Comparison of ENCODE assay signal across 24 cellular contexts in genomic region chr4:122360754-122361153, GRCh38.
DNase-seq lines count a peak whose midpoint lies in the region; ATAC-seq lines count a peak whose summit lies in the region.
"Had no signal": no experiment of that assay in that cellular context is flagged by ENCODE, and none has a peak within 500 bp of the region (broad histone marks: within the 10 kb centered on the region; RNA-seq: fewer than 3 reads in every experiment).

No MANE protein-coding gene starts in this region.

- ATAC-seq in GM18502 (IDR thresholded peaks at IDR 0.05; ENCODE audit: poor library complexity, unreplicated experiment) (peak; percentile 69), HG02571 (IDR thresholded peaks at IDR 0.05; ENCODE audit: unreplicated experiment) (peak; percentile 61), HG03378 (IDR thresholded peaks at IDR 0.05; ENCODE audit: unreplicated experiment) (peak; percentile 64)
- ATAC-seq: CD8-positive, alpha-beta T cell; HepG2; SK-N-SH treated with all-trans-retinoic acid at 6 μM for 48 hours had no signal

- peak; percentile 17 for DNase-seq in astrocyte of the hippocampus (ENCODE audit: low read depth, low spot score)
- DNase-seq in NOMO-1 (lab: John Stamatoyannopoulos, UW; ENCODE audit: unreplicated experiment in 2 of 2), result no peak
- DNase-seq in activated naive CD4-positive, alpha-beta T cell treated with anti-CD3 and anti-CD28 coated beads, Interleukin-2, amount 50 U/mL, for 16 hours, result no peak
- DNase-seq in UCSD-AML1 (lab: John Stamatoyannopoulos, UW; ENCODE audit: unreplicated experiment), result no peak
- no peak for DNase-seq in COLO829 (ENCODE audit: low spot score)
- DNase-seq: 8988T; Calu3; CD8-positive, alpha-beta T cell; DMS153; H9; HFFc6; KBM-7; NCI-H1092 treated with DMSO at 0.1 percent for 48 hours; NCI-H1436 treated with DMSO at 0.1 percent for 48 hours; NCI-H1930; NCI-H2227 treated with DMSO at 0.1 percent for 48 hours; NCI-H510A treated with DMSO at 0.1 percent for 48 hours; NCI-H774; Peyer's patch had no signal
